8 cellular contexts compared by ENCODE assay signal in the genomic region with DNA sequence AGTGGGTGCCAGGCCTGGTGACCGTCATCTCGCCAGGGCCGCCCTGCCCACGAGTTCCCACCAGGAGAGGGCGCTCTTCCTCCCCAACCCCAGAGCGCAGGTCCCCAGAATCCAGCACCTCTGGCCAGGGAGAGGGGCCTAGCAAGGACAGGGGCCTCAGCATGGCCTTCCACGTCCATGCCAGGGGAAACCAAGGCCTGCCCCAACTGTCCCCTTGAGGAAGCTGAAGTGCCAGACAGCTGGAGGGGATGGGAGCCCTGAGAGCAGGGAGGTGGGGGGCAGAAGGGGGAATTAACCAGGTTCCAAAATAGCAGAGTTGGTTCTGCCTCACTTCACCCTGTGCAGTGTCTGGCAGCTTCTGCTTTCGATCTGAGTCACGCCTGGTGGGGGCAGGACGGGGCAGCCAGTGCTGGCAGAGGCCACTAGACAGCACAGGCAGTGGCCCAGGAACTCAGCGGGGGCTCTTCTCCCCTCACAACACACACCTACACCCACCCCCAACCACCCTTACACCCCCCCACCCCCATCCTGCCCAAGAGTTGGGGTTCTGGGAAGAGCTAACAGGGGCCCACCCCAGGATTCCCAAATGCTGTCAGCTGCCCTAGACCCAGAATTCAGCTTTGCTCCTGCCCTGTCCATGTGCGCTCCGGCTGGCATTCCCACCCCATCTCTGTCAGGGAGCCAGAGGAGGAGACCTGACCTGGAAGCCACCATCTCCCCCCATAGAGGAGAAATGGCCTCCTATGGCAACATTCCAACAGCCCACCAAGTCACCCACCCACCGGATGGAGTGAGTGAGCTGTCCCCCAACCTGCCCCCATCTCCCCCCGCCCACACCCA. TPM values are rescaled to one million over a fixed set of nuclear protein-coding genes. Genes with fewer than 3 reads are reported as not detected.
A peak's percentile ranks its signal among the peaks of the same experiment; 100 is the strongest.
DNase-seq lines count a peak whose midpoint lies in the region; ATAC-seq and TF ChIP-seq lines count a peak whose summit lies in the region.

No MANE protein-coding gene starts in this region.

- H3K4me1 Mint-ChIP-seq in osteocyte (ENCODE audit: unreplicated experiment) = peaks cover 28% of the 10 kb centered on the region

- no peaks in the 10 kb centered on the region for H3K27me3 Mint-ChIP-seq in osteocyte (ENCODE audit: unreplicated experiment)

- no peak overlapping the region for H3K4me3 Mint-ChIP-seq in osteocyte (ENCODE audit: unreplicated experiment)

- DNase-seq in activated T-helper 9 cell treated with anti-CD3 and anti-CD28 coated beads, Interleukin-2, amount 50 U/mL, for 16 hours (ENCODE audit: low read depth) = peak; percentile 50
- DNase-seq in foreskin keratinocyte = peak in 1 of 2 donors; percentile 58
- no peak for DNase-seq in osteocyte (ENCODE audit: extremely low spot score, unreplicated experiment)
- DNase-seq in ureter (ENCODE audit: low spot score) = peak; percentile 84

- H3K36me3 ChIP-seq in BLaER1 = peaks cover 21% of the 10 kb centered on the region; the same call in 1 of the 2 replicates
- peaks cover 44% of the 10 kb centered on the region for H3K36me3 ChIP-seq in OCI-LY3 (replicated peaks; ENCODE audit: low read depth, low read length)

- H3K27ac Mint-ChIP-seq in osteocyte (ENCODE audit: unreplicated experiment) = peak overlapping the region; percentile 54

- H3K9ac ChIP-seq in BLaER1 = peak overlapping the region; percentile 94
- H3K9ac ChIP-seq in OCI-LY3 (ENCODE audit: low read length) = peak overlapping the region; percentile 98

- H3K36me3 Mint-ChIP-seq in osteocyte (ENCODE audit: unreplicated experiment) = peaks cover 5% of the 10 kb centered on the region

- peaks cover 95% of the 10 kb centered on the region for H3K79me2 ChIP-seq in OCI-LY3 (ENCODE audit: low read length)

- peak overlapping the region; percentile 100 for H3K4me2 ChIP-seq in BLaER1
- H3K4me2 ChIP-seq in OCI-LY3 (ENCODE audit: low read length) = peak overlapping the region; percentile 95

- TF ChIP-seq CTCF in OCI-LY3 (IDR thresholded peaks at IDR 0.05; ENCODE audit: low read depth, low read length) (peak; percentile 99), foreskin keratinocyte (conservative IDR thresholded peaks at IDR 0.05) (peak; percentile 74), osteocyte (IDR thresholded peaks at IDR 0.05) (peak; percentile 59)

- H3K27me3 ChIP-seq in BLaER1 = no peaks in the 10 kb centered on the region
- no peaks in the 10 kb centered on the region for H3K27me3 ChIP-seq in OCI-LY3 (ENCODE audit: low read depth, low read length)
- no peaks in the 10 kb centered on the region for H3K27me3 ChIP-seq in foreskin keratinocyte

- H3K4me3 ChIP-seq in BLaER1 (peak overlapping the region; percentile 68), OCI-LY3 (ENCODE audit: low read length) (peak overlapping the region; percentile 77)

- TF ChIP-seq POLR2A in GM18951 (IDR thresholded peaks at IDR 0.05; ENCODE audit: extremely low read depth, insufficient read depth, insufficient read length) = peak; percentile 44

- H3K27ac ChIP-seq in BLaER1 (peak overlapping the region; percentile 97), OCI-LY3 (ENCODE audit: low read length) (peak overlapping the region; percentile 95), foreskin keratinocyte (no peak overlapping the region)

- peaks cover 82% of the 10 kb centered on the region for H3K4me1 ChIP-seq in BLaER1
- peaks cover 57% of the 10 kb centered on the region for H3K4me1 ChIP-seq in OCI-LY3 (ENCODE audit: low read length)
- no peaks in the 10 kb centered on the region for H3K4me1 ChIP-seq in foreskin keratinocyte

- in situ Hi-C loops in GM18951 (cut with MboI; ENCODE audit: low sequenced_read_pairs, unreplicated experiment) = no loop called here

- no peaks in the 10 kb centered on the region for H3K9me3 Mint-ChIP-seq in osteocyte (ENCODE audit: unreplicated experiment)

- H3K9me3 ChIP-seq in BLaER1 (no peaks in the 10 kb centered on the region), OCI-LY3 (ENCODE audit: insufficient read depth, low read length) (no peaks in the 10 kb centered on the region)

- H4K20me1 ChIP-seq in BLaER1 (no peaks in the 10 kb centered on the region), OCI-LY3 (ENCODE audit: insufficient read depth, low read length) (peaks cover 32% of the 10 kb centered on the region)

- H2AFZ ChIP-seq in OCI-LY3 (ENCODE audit: low read depth, low read length) = no peak overlapping the region

- ATAC-seq in HG03097 (IDR thresholded peaks at IDR 0.05; ENCODE audit: low FRiP score, unreplicated experiment) (peak; percentile 66), foreskin keratinocyte (peak; percentile 89)

RNA-seq across cellular contexts. Expression of gene TFEB, which starts 29.2 kb away (rescaled TPM):
- 3.1 and 3.6 TPM in 2 replicates for total RNA-seq in foreskin keratinocyte
- polyA plus RNA-seq in foreskin keratinocyte = 4.3 and 5.3 TPM in 2 replicates
- total RNA-seq in osteocyte = 8.9 and 11.1 TPM in 2 replicates
- 29.4 TPM for total RNA-seq in ureter

RNA-seq across cellular contexts. Expression of gene PGC, which starts 41.0 kb away (rescaled TPM):
- total RNA-seq in foreskin keratinocyte = not detected in 2 replicates
- polyA plus RNA-seq in foreskin keratinocyte = not detected in 2 replicates
- total RNA-seq in osteocyte = not detected in 2 replicates
- not detected for total RNA-seq in ureter
